In the genomic region with DNA sequence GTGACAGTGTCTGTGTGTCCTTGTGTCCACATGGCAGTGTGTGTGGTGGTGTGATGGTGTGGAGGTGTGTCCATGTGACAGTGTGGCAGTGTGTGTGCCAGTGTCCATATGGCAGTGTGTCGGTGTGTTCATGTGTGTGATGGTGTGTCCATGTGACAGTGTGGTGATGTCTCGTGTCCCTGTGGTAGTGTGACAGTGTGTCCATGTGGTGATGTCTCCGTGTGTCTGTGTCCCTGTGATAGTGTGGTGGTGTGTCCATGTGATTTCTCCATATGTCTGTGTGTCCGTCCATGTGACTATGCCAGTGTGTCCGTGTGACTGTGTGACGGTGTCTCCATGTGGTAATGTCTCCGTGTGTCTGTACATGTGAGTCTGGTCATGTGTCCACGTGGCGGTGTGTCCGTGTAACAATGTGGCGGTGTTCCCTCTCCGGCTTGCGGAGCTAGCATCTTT, we compare ENCODE assay signal across 7 cellular contexts. TPM values are rescaled to one million over a fixed set of nuclear protein-coding genes. Genes with fewer than 3 reads are reported as not detected.
"Had no signal": no experiment of that assay in that cellular context is flagged by ENCODE, and none has a peak within 500 bp of the region (broad histone marks: within the 10 kb centered on the region; RNA-seq: fewer than 3 reads in every experiment).

No MANE protein-coding gene starts in this region.

RNA-seq across cellular contexts. Expression of gene POTEG, which starts 59.7 kb away (rescaled TPM):
- total RNA-seq: activated CD4-positive, alpha-beta memory T cell treated with anti-CD3 and anti-CD28 coated beads for 36 hours; activated CD4-positive, alpha-beta T cell treated with anti-CD3 and anti-CD28 coated beads, Interleukin-2, amount 10 ng/mL, durations not matched to agents 7 days and 5 days; activated naive CD8-positive, alpha-beta T cell treated with anti-CD3 and anti-CD28 coated beads for 36 hours; activated T-helper 17 cell treated with anti-CD3 and anti-CD28 coated beads, Interleukin-2, amount 50 U/mL, for 72 hours; adrenal gland; breast epithelium; T-helper 2 cell treated with Interferon-gamma antibody and Interleukin-4, amounts not matched to agents 100 ng/mL and 5 ng/mL, for 36 hours had no signal
- polyA plus RNA-seq: adrenal gland had no signal
